In the genomic region with DNA sequence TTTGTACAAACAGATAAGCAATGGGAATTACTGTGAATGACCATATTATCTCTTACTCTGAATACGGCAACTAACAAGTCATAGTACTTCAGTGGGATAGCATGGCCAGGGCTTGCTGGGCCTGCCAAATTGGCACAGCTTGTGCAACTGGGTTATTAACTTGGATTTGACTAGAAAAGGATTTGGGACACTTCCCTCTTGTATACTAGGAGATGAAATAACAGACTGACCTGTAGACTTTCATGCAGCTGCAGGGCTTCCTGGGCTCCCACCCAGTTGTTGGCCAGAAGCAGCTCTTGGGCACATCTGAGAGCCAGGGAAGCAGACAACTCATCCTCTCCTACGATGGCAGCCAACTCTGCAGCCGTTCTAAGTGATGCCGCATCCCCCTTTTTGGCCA, we compare ENCODE assay signal across 11 cellular contexts. TPM values are rescaled to one million over a fixed set of nuclear protein-coding genes. Genes with fewer than 3 reads are reported as not detected.
"Had no signal": no experiment of that assay in that cellular context is flagged by ENCODE, and none has a peak within 500 bp of the region (broad histone marks: within the 10 kb centered on the region; RNA-seq: fewer than 3 reads in every experiment).

No MANE protein-coding gene starts in this region.

- DNase-seq: activated CD4-positive, alpha-beta T cell treated with anti-CD3 and anti-CD28 coated beads for 1 hour; activated CD4-positive, alpha-beta T cell treated with anti-CD3 and anti-CD28 coated beads, Interleukin-2, amount 50 U/mL, for 4 hours; activated gamma-delta T cell; effector CD4-positive, alpha-beta T cell; glutamatergic neuron; natural killer cell; ovary; stimulated activated naive CD4-positive, alpha-beta T cell treated with Interleukin-2 at 50 U/mL for 16 hours; WERI-Rb-1 had no signal

- ATAC-seq: natural killer cell had no signal

- H3K4me3 ChIP-seq: ovary had no signal

- H3K27me3 ChIP-seq: ovary had no signal

- H3K9me3 ChIP-seq: ovary had no signal

- H3K36me3 ChIP-seq: ovary had no signal

- H3K27ac ChIP-seq: ovary, WERI-Rb-1 had no signal

- H3K9me3 Mint-ChIP-seq: activated naive CD4-positive, alpha-beta T cell treated with anti-CD3 and anti-CD28 coated beads, Interleukin-2, amount 50 U/mL, for 24 hours; natural killer cell had no signal

- H3K4me3 Mint-ChIP-seq: activated naive CD4-positive, alpha-beta T cell treated with anti-CD3 and anti-CD28 coated beads, Interleukin-2, amount 50 U/mL, for 24 hours; natural killer cell had no signal

- H3K4me1 Mint-ChIP-seq: activated naive CD4-positive, alpha-beta T cell treated with anti-CD3 and anti-CD28 coated beads, Interleukin-2, amount 50 U/mL, for 24 hours; natural killer cell had no signal

- H3K27me3 Mint-ChIP-seq: activated naive CD4-positive, alpha-beta T cell treated with anti-CD3 and anti-CD28 coated beads, Interleukin-2, amount 50 U/mL, for 24 hours had no signal

- H3K27ac Mint-ChIP-seq: activated naive CD4-positive, alpha-beta T cell treated with anti-CD3 and anti-CD28 coated beads, Interleukin-2, amount 50 U/mL, for 24 hours; natural killer cell had no signal

RNA-seq across cellular contexts. Expression of gene FAXDC2, which starts 47.8 kb away (rescaled TPM):
- total RNA-seq: activated CD8-positive, alpha-beta memory T cell treated with anti-CD3 and anti-CD28 coated beads for 36 hours had no signal
